Comparison of ENCODE assay signal across 19 cellular contexts in genomic region chr11:21975242-21975641, GRCh38.
"Had no signal": no experiment of that assay in that cellular context is flagged by ENCODE, and none has a peak within 500 bp of the region (broad histone marks: within the 10 kb centered on the region; RNA-seq: fewer than 3 reads in every experiment).

No MANE protein-coding gene starts in this region.

- H3K27ac Mint-ChIP-seq: naive B cell, nephron had no signal

- H3K36me3 Mint-ChIP-seq: naive B cell had no signal

- H3K27me3 ChIP-seq: dorsolateral prefrontal cortex, gastrocnemius medialis, heart right ventricle had no signal

- H3K4me3 ChIP-seq: dorsolateral prefrontal cortex, gastrocnemius medialis, heart right ventricle, lung had no signal

- H3K36me3 ChIP-seq: gastrocnemius medialis, heart right ventricle had no signal

- H3K4me3 Mint-ChIP-seq: naive B cell, nephron had no signal

- H3K27ac ChIP-seq: dorsolateral prefrontal cortex, gastrocnemius medialis, heart right ventricle had no signal

- H3K4me1 Mint-ChIP-seq: naive B cell, nephron had no signal

- H3K4me1 ChIP-seq: gastrocnemius medialis, heart right ventricle had no signal

- H3K9me3 ChIP-seq: gastrocnemius medialis had no signal

- DNase-seq: cortex of kidney; dorsolateral prefrontal cortex; effector CD8-positive, alpha-beta T cell; gastrocnemius medialis; heart right ventricle; hypothalamus; islet precursor cell; left cardiac atrium; left ventricle myocardium superior; mesenchymal stem cell; naive B cell; right cardiac atrium; small intestine; stimulated activated CD4-positive, alpha-beta T cell treated with anti-CD3 and anti-CD28 coated beads, Interleukin-12 subunit alpha, Interleukin-12 subunit beta, amount 100 ng/mL, for 4 hours; stimulated activated naive CD4-positive, alpha-beta T cell treated with Interleukin-2 at 50 U/mL for 16 hours; trophoblast cell had no signal

- ATAC-seq: esophagus mucosa, gastrocnemius medialis, heart right ventricle, left cardiac atrium, left ventricle myocardium superior, right cardiac atrium had no signal

- H3K27me3 Mint-ChIP-seq: naive B cell had no signal
